8 cellular contexts compared by ENCODE assay signal in the genomic region with DNA sequence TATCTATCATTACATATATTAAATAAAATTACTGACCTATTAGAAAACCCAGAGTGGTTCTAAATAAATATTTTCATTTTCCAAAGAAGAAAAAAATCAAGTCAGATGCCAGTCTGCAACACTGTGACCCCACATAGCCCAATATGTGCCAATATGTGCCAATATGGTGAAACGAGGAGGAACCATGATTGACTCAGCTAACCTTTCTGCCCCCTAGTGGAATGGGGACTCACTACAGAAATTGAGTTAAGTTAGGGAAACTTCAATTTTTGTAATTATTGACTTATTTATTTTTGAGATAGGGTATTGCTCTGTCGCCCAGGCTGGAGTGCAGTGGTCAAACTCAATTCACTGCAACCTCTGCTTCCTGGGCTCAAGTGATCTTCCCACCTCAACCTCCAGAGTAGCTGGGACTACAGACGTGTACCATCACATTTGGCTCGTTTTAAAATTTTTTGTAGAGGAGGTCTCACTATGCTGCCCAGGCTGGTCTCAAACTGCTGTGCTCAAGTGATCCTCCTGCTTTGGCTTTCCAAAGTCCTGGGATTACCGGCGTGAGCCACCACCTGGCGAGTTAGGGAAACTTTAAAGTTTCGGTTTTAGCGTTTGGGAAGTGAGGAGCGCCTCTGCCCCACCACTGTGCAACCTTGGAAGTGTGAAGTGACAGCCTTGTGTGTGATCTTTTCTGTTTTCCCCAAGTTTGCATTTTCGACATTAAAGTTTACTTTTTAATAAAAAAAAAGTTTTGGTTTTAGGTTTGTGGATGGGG.
A peak's percentile ranks its signal among the peaks of the same experiment; 100 is the strongest.
DNase-seq lines count a peak whose midpoint lies in the region; ATAC-seq, FAIRE-seq and TF ChIP-seq lines count a peak whose summit lies in the region.

No MANE protein-coding gene starts in this region.

- no peak overlapping the region for H3K14ac ChIP-seq in H1 (ENCODE audit: insufficient read length)

- peak; percentile 28 for FAIRE-seq in H1 (lab: Jason Lieb, UNC)

- H3K27me3 ChIP-seq in H1 (replicated peaks in 1 of 4; ENCODE audit: control insufficient read depth in 3 of 4, extremely low read depth in 1 of 4, insufficient read depth in 3 of 4, low read length in 3 of 4) = no peaks in the 10 kb centered on the region

- H3K23ac ChIP-seq in H1 (ENCODE audit: insufficient read length) = no peak overlapping the region

- no peak overlapping the region for H2BK120ac ChIP-seq in H1 (replicated peaks; ENCODE audit: low read depth, low read length)

- TF ChIP-seq CTCF in AG04449 (IDR thresholded peaks at IDR 0.05; ENCODE audit: insufficient read depth, low read length, missing control alignments) (peak; percentile 41), H1 (IDR thresholded peaks at IDR 0.05; ENCODE audit: control extremely low read depth in 1 of 3, insufficient read depth in 1 of 3, low read depth in 1 of 3, low read length in 3 of 3) (peak; percentile 11 to 51 (median 46))

- peaks cover 0 to 3% (median 0%) of the 10 kb centered on the region in 4 experiments; a peak in 1 of 8 replicates for H3K36me3 ChIP-seq in H1 (ENCODE audit: control insufficient read depth in 2 of 4, insufficient read depth in 4 of 4, low read length in 3 of 4)

- H3K79me1 ChIP-seq in H1 (ENCODE audit: low read depth, low read length) = no peaks in the 10 kb centered on the region

- CTCF ChIA-PET in AG04449 (lab: Yijun Ruan, JAX) = interaction anchor here (1.0 to 6.7 kb wide), 2 partner anchors 238 to 323 kb away, joined by 4 to 70 read pairs; no protein-coding TSS in a partner anchor
- CTCF ChIA-PET in H1 (lab: Charles Lee; ENCODE audit: partially characterized antibody) = interaction anchor here (0.6 to 10.0 kb wide), 36 partner anchors 10 to 473 kb away, joined by 3 to 150 read pairs (median 4); a partner anchor contains a TSS

- POLR2A ChIA-PET in AG04449 (lab: Yijun Ruan, JAX) (no interaction called here), H1 (lab: Charles Lee; ENCODE audit: partially characterized antibody) (no interaction called here)

- H3K9me3 ChIP-seq in H1 (ENCODE audit: insufficient read depth in 2 of 2, low read depth in 1 of 2, low read length in 1 of 2) = no peaks in the 10 kb centered on the region

- H3K79me2 ChIP-seq in H1 (ENCODE audit: control insufficient read depth in 1 of 2, insufficient read depth in 2 of 2, low read length in 2 of 2) = no peaks in the 10 kb centered on the region

- DNase-seq in AG04449 (ENCODE audit: low read depth, low spot score) = no peak
- peak; percentile 25 for DNase-seq in Daoy (ENCODE audit: low read depth)
- DNase-seq in MV-4-11 (lab: John Stamatoyannopoulos, UW) = peak; percentile 56
- no peak for DNase-seq in H1 (ENCODE audit: low read depth in 1 of 2, low spot score in 2 of 2)
- peak; percentile 25 for DNase-seq in renal cortical epithelial cell (ENCODE audit: low read depth)
- DNase-seq in activated T-cell treated with anti-CD3 and anti-CD28 coated beads, Interleukin-2, amount 50 U/mL, for 48 hours = no peak
- DNase-seq in globus pallidus (ENCODE audit: low spot score) = no peak

- H3K4me3 ChIP-seq in AG04449 (ENCODE audit: low read depth, low read length) (no peak overlapping the region), H1 (ENCODE audit: extremely low read depth in 1 of 4, insufficient read depth in 2 of 4, low read depth in 3 of 4, low read length in 4 of 4) (no peak overlapping the region)

- ATAC-seq in HG02588 (IDR thresholded peaks at IDR 0.05; ENCODE audit: unreplicated experiment) = no peak

- no peak overlapping the region for H4K8ac ChIP-seq in H1 (ENCODE audit: extremely low read depth, insufficient read depth, low read length)

- H3K4ac ChIP-seq in H1 (replicated peaks; ENCODE audit: insufficient read length, low read depth, low read length) = no peak overlapping the region

- no peak overlapping the region for H4K5ac ChIP-seq in H1 (ENCODE audit: insufficient read length, low read depth, low read length)

- H3K23me2 ChIP-seq in H1 (ENCODE audit: low read depth, low read length) = no peaks in the 10 kb centered on the region

- no peaks in the 10 kb centered on the region for H4K20me1 ChIP-seq in H1 (replicated peaks in 1 of 2; ENCODE audit: control insufficient read depth in 1 of 2, insufficient read depth in 2 of 2, low read length in 2 of 2)

- no peak overlapping the region for H3K56ac ChIP-seq in H1 (replicated peaks; ENCODE audit: insufficient read length, low read depth, low read length)

- no peak overlapping the region for H4K91ac ChIP-seq in H1 (replicated peaks; ENCODE audit: insufficient read length, low read length)

- H2AK5ac ChIP-seq in H1 (ENCODE audit: low read depth, low read length) = no peak overlapping the region

- H2BK12ac ChIP-seq in H1 (ENCODE audit: low read depth, low read length) = no peak overlapping the region; the same call in 1 of the 2 replicates

- no peak overlapping the region for H2BK15ac ChIP-seq in H1 (ENCODE audit: low read length)

- no peak overlapping the region for H2BK20ac ChIP-seq in H1 (ENCODE audit: low read length)

- no peak overlapping the region for H3K27ac ChIP-seq in H1 (ENCODE audit: low read depth, low read length)

- H3K4me1 ChIP-seq in H1 (replicated peaks in 1 of 4; ENCODE audit: control insufficient read depth in 3 of 4, insufficient read depth in 4 of 4, low read length in 3 of 4) = peaks cover 2 to 4% (median 3%) of the 10 kb centered on the region in 4 experiments; a peak in 5 of 7 replicates

- H3K18ac ChIP-seq in H1 (ENCODE audit: extremely low read depth, low read length) = no peak overlapping the region; the same call in 1 of the 2 replicates

- no peak overlapping the region for H3K4me2 ChIP-seq in H1 (ENCODE audit: insufficient read depth in 1 of 2, low read depth in 2 of 2, low read length in 2 of 2)

- 71% methylated on average over 11 of the region's 11 CpGs; no CpG with 5 or more reads in 1 of the 2 experiments for WGBS in H1 (ENCODE audit: extremely low coverage in 1 of 2, insufficient coverage in 1 of 2, insufficient read length in 1 of 2, insufficient replicate concordance in 2 of 2, low coverage in 1 of 2, low lambda C conversion rate in 2 of 2, missing lambda C conversion rate in 1 of 2), 2 experiments

- no peak for TF ChIP-seq POLR2A in H1 (IDR thresholded peaks at IDR 0.05; ENCODE audit: control extremely low read depth in 1 of 2, low read depth in 2 of 2, low read length in 2 of 2)

- TF ChIP-seq RAD21 in H1 (IDR thresholded peaks at IDR 0.05 in 1 of 2, conservative IDR thresholded peaks at IDR 0.05 in 1 of 2; ENCODE audit: low read depth in 2 of 2, low read length in 2 of 2) = peak; percentile 40 to 54

- H2AFZ ChIP-seq in H1 (ENCODE audit: low read length) = no peak overlapping the region

- H2BK5ac ChIP-seq in H1 (ENCODE audit: low read depth, low read length) = no peak overlapping the region

- no peak overlapping the region for H3K9ac ChIP-seq in H1 (replicated peaks in 1 of 4; ENCODE audit: extremely low read depth in 1 of 4, low read depth in 3 of 4, low read length in 3 of 4)

- TF ChIP-seq EP300 in H1 (IDR thresholded peaks at IDR 0.05; ENCODE audit: borderline replicate concordance in 1 of 2, low read depth in 2 of 2, low read length in 2 of 2) = no peak

TF ChIP-seq in H1, 55 proteins besides CTCF, POLR2A, EP300 and RAD21 (continues in another document):
- no peak for TF ChIP-seq EGR1 (IDR thresholded peaks at IDR 0.05; ENCODE audit: borderline replicate concordance, low read depth, low read length)
- TF ChIP-seq, protein P1, sequence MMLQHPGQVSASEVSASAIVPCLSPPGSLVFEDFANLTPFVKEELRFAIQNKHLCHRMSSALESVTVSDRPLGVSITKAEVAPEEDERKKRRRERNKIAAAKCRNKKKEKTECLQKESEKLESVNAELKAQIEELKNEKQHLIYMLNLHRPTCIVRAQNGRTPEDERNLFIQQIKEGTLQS (IDR thresholded peaks at IDR 0.05; ENCODE audit: insufficient read depth, low read depth, low read length) = no peak

Comparison
In these comparisons a context has a peak if more than half of its experiments do, and no peak if none do; other contexts are left out.
1. DNase-seq: peak in Daoy (single experiment), MV-4-11 (single experiment) and renal cortical epithelial cell (single experiment); none in AG04449 (single experiment), H1 (0 of 2), activated T-cell treated with anti-CD3 and anti-CD28 coated beads, Interleukin-2, amount 50 U/mL, for 48 hours (0 of 2) and globus pallidus (single experiment).